In genomic region chr3:184500344-184500923, GRCh38 we compare ENCODE assay signal across 17 cellular contexts.
"Had no signal": no experiment of that assay in that cellular context is flagged by ENCODE, and none has a peak within 500 bp of the region (broad histone marks: within the 10 kb centered on the region; RNA-seq: fewer than 3 reads in every experiment).

No MANE protein-coding gene starts in this region.

- DNase-seq: activated CD4-positive, alpha-beta memory T cell treated with anti-CD3 and anti-CD28 coated beads, Interleukin-2, amount 10 ng/mL, durations not matched to agents 7 days and 5 days; activated CD4-positive, alpha-beta T cell treated with anti-CD3 and anti-CD28 coated beads for 1 hour; activated gamma-delta T cell treated with Interleukin-2 at 50 U/mL for 16 hours; activated naive CD8-positive, alpha-beta T cell treated with anti-CD3 and anti-CD28 coated beads for 36 hours; activated T-cell treated with anti-CD3 and anti-CD28 coated beads, Interleukin-2, amount 50 U/mL, for 72 hours; brain microvascular endothelial cell; hypothalamus; left colon; mucosa of descending colon; naive thymus-derived CD8-positive, alpha-beta T cell; nucleus accumbens; spleen; stimulated activated CD4-positive, alpha-beta T cell treated with anti-CD3 and anti-CD28 coated beads, Interleukin-2, amount 100 ng/mL, for 24 hours; stimulated activated naive B cell treated with anti-CD40 and anti-IgM and Interleukin-4, amounts not matched to agents 10 μg/mL and 1 μg/mL and 100 μg/mL, for 72 hours; transverse colon had no signal

- ATAC-seq: activated T-cell treated with anti-CD3 and anti-CD28 coated beads, Interleukin-2, amount 50 U/mL, for 72 hours; left colon; mucosa of descending colon; naive thymus-derived CD8-positive, alpha-beta T cell; sciatic nerve; stimulated activated naive B cell treated with anti-CD40 and anti-IgM and Interleukin-4, amounts not matched to agents 10 μg/mL and 1 μg/mL and 100 μg/mL, for 72 hours had no signal

- H3K36me3 ChIP-seq: brain microvascular endothelial cell, prostate gland, spleen, transverse colon had no signal

- H3K27ac ChIP-seq: brain microvascular endothelial cell, prostate gland, spleen, transverse colon had no signal

- H3K4me1 ChIP-seq: prostate gland, transverse colon had no signal

- H3K9me3 ChIP-seq: prostate gland had no signal

- H3K4me3 ChIP-seq: mucosa of descending colon, prostate gland, spleen, transverse colon had no signal
